ENCODE assay signal across 11 cellular contexts in the genomic region with DNA sequence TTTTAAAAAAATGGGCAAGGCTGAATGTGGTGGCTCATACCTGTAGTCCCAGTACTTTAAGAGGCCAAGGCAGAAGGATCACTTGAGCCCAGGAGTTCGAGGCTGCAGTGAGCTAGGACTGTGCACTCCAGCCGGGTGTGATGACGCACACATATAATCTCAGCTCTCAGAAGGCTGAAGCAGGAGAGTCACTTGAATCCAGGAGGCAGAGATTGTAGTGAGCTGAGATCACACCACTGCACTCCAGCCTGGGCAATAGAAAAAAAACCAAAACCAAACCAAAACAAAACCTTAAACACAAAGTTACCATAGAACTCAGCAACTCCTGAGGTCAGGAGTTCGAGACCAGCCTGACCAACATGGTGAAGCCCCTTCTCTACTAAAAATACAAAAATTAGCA. TPM values are rescaled to one million over a fixed set of nuclear protein-coding genes. Genes with fewer than 3 reads are reported as not detected.
DNase-seq lines count a peak whose midpoint lies in the region; ATAC-seq, FAIRE-seq and TF ChIP-seq lines count a peak whose summit lies in the region.
"Not testable (repeated sequence)": the region's sequence is repeated elsewhere in the genome, so short reads cannot be mapped to it uniquely, and the experiment has no call there.
"Had no signal": no experiment of that assay in that cellular context is flagged by ENCODE, and none has a peak within 500 bp of the region (broad histone marks: within the 10 kb centered on the region; RNA-seq: fewer than 3 reads in every experiment).

No MANE protein-coding gene starts in this region.

- not testable (repeated sequence) for H4K20me1 ChIP-seq in IMR-90 (ENCODE audit: insufficient read depth, low read length); astrocyte (ENCODE audit: insufficient read depth, low read length)

- FAIRE-seq in astrocyte (lab: Jason Lieb, UNC), result not testable (repeated sequence)

- not testable (repeated sequence) for H3K9ac ChIP-seq in IMR-90 (ENCODE audit: low read depth, low read length)
- peak overlapping the region; percentile 4 for H3K9ac ChIP-seq in astrocyte (ENCODE audit: low read length)

- H3K36me3 Mint-ChIP-seq in CD14-positive monocyte; astrocyte (ENCODE audit: low read depth, unreplicated experiment); nephron progenitor cell (ENCODE audit: low read depth): not testable (repeated sequence)

- not testable (repeated sequence) for H4K8ac ChIP-seq in IMR-90 (ENCODE audit: low read depth in 2 of 2, low read length in 2 of 2)

- H3K4me1 ChIP-seq in IMR-90 (ENCODE audit: control insufficient read depth, insufficient read depth, low read length); astrocyte (ENCODE audit: insufficient read depth, low read length): not testable (repeated sequence)
- peaks cover 71% of the 10 kb centered on the region for H3K4me1 ChIP-seq in SJSA1 (replicated peaks)

- H3K27ac Mint-ChIP-seq in CD14-positive monocyte (peak overlapping the region in 4 of 7 donors; percentile 5 to 54 (median 32)), nephron progenitor cell (peak overlapping the region; percentile 34)
- not testable (repeated sequence) for H3K27ac Mint-ChIP-seq in astrocyte (ENCODE audit: unreplicated experiment)

- TF ChIP-seq RAD21 in IMR-90 (IDR thresholded peaks at IDR 0.05; ENCODE audit: low read length), result not testable (repeated sequence)

- not testable (repeated sequence) for H2AK9ac ChIP-seq in IMR-90 (replicated peaks; ENCODE audit: low read depth, low read length, poor library complexity)

- H2BK15ac ChIP-seq in IMR-90 (ENCODE audit: low read depth, low read length), result not testable (repeated sequence)

- TF ChIP-seq POLR2A in IMR-90 (IDR thresholded peaks at IDR 0.05; ENCODE audit: low read depth, low read length), result not testable (repeated sequence)

- not testable (repeated sequence) for H3K23ac ChIP-seq in IMR-90 (ENCODE audit: low read depth, low read length)

- not testable (repeated sequence) for H3K9me3 Mint-ChIP-seq in CD14-positive monocyte; astrocyte (ENCODE audit: unreplicated experiment); nephron progenitor cell

- not testable (repeated sequence) for H2AFZ ChIP-seq in IMR-90 (replicated peaks; ENCODE audit: low read length, poor library complexity); astrocyte (ENCODE audit: low read depth, low read length)

- H3K14ac ChIP-seq in IMR-90 (replicated peaks; ENCODE audit: low read depth, low read length), result not testable (repeated sequence)

- not testable (repeated sequence) for H3K4ac ChIP-seq in IMR-90 (ENCODE audit: low read depth, low read length)

- POLR2A ChIA-PET in IMR-90 (lab: Charles Lee; ENCODE audit: unreplicated experiment), result not testable (repeated sequence)

- H3K9me1 ChIP-seq in IMR-90 (ENCODE audit: insufficient read depth, low read length), result not testable (repeated sequence)

- in situ Hi-C loops in IMR-90 (cut with MboI; ENCODE audit: low sequenced_read_pairs), result not testable (repeated sequence)

- not testable (repeated sequence) for H2BK120ac ChIP-seq in IMR-90 (ENCODE audit: low read depth, low read length)

- peaks cover 56% of the 10 kb centered on the region for H3K4me1 Mint-ChIP-seq in CD14-positive monocyte
- H3K4me1 Mint-ChIP-seq in astrocyte (ENCODE audit: low read depth, unreplicated experiment); nephron progenitor cell: not testable (repeated sequence)

- not testable (repeated sequence) for H3K36me3 ChIP-seq in IMR-90 (ENCODE audit: control insufficient read depth, insufficient read depth, low read length); SJSA1; astrocyte (ENCODE audit: insufficient read depth, low read length)

- H4K5ac ChIP-seq in IMR-90 (ENCODE audit: low read depth, low read length), result not testable (repeated sequence)

- CTCF ChIA-PET in IMR-90 (lab: Yijun Ruan, JAX), result not testable (repeated sequence)

- H3K79me2 ChIP-seq in astrocyte (ENCODE audit: insufficient read depth, low read length), result not testable (repeated sequence)

- not testable (repeated sequence) for H3K56ac ChIP-seq in IMR-90 (ENCODE audit: extremely low read depth, insufficient read depth, low read length)

- H3K4me3 Mint-ChIP-seq in CD14-positive monocyte; astrocyte (ENCODE audit: unreplicated experiment); nephron progenitor cell: not testable (repeated sequence)

- H4K91ac ChIP-seq in IMR-90 (ENCODE audit: insufficient read depth, low read depth, low read length), result not testable (repeated sequence)

- not testable (repeated sequence) for H3K9me3 ChIP-seq in IMR-90 (ENCODE audit: control insufficient read depth, insufficient read depth, low read length); SJSA1 (replicated peaks); astrocyte (ENCODE audit: insufficient read depth, low read depth, low read length)

- not testable (repeated sequence) for H3K18ac ChIP-seq in IMR-90 (ENCODE audit: low read depth, low read length)

- ATAC-seq in IMR-90 (ENCODE audit: low read depth), result peak; percentile 50

- not testable (repeated sequence) for H3K27me3 Mint-ChIP-seq in CD14-positive monocyte (ENCODE audit: low read depth in 3 of 3); astrocyte (ENCODE audit: low read depth, unreplicated experiment)
- peaks cover 24% of the 10 kb centered on the region for H3K27me3 Mint-ChIP-seq in nephron progenitor cell (ENCODE audit: low read depth, poor library complexity)

- not testable (repeated sequence) for H2BK5ac ChIP-seq in IMR-90 (ENCODE audit: low read depth, low read length, poor library complexity, severe bottlenecking)

- no CpG with 5 or more reads among the region's 4 CpGs for WGBS in IMR-90 (ENCODE audit: extremely low coverage in 2 of 2, insufficient read length in 1 of 2), 2 experiments

- dilution Hi-C loops in IMR-90 (cut with HindIII; ENCODE audit: low sequenced_read_pairs, unreplicated experiment), result not testable (repeated sequence)

- not testable (repeated sequence) for H2BK20ac ChIP-seq in IMR-90 (ENCODE audit: low read depth, low read length)

- not testable (repeated sequence) for H3K4me2 ChIP-seq in IMR-90 (ENCODE audit: low read depth, low read length); astrocyte (ENCODE audit: low read length)

- H3K27me3 ChIP-seq in IMR-90 (ENCODE audit: control insufficient read depth, insufficient read depth, low read length); SJSA1 (replicated peaks); astrocyte (ENCODE audit: insufficient read depth, low read length): not testable (repeated sequence)

- not testable (repeated sequence) for TF ChIP-seq CTCF in CD14-positive monocyte (IDR thresholded peaks at IDR 0.05); IMR-90 (conservative IDR thresholded peaks at IDR 0.05; ENCODE audit: low read depth, low read length); astrocyte (IDR thresholded peaks at IDR 0.05; ENCODE audit: insufficient read depth, low read depth, low read length); choroid plexus epithelial cell (conservative IDR thresholded peaks at IDR 0.05; ENCODE audit: low read depth, low read length); nephron progenitor cell (IDR thresholded peaks at IDR 0.05)

- not testable (repeated sequence) for H3K27ac ChIP-seq in IMR-90 (ENCODE audit: insufficient read depth, low read length)
- H3K27ac ChIP-seq in SJSA1 (peak overlapping the region; percentile 73), astrocyte (ENCODE audit: low read depth, low read length) (peak overlapping the region; percentile 56)

- not testable (repeated sequence) for H2AK5ac ChIP-seq in IMR-90 (ENCODE audit: low read depth, low read length)

- not testable (repeated sequence) for H3K79me1 ChIP-seq in IMR-90 (ENCODE audit: low read depth in 1 of 2, low read length in 2 of 2)

- intact Hi-C loops in CD14-positive monocyte (cut with micrococcal nuclease); IMR-90 (cut with micrococcal nuclease): not testable (repeated sequence)

- BruUV-seq in IMR-90 (replicated peaks; lab: Mats Ljungman, UMichigan), result not testable (repeated sequence)

- not testable (repeated sequence) for DNase-seq in CD14-positive monocyte (ENCODE audit: low spot score); IMR-90; nephron progenitor cell
- DNase-seq in SJSA1 (ENCODE audit: low read depth in 1 of 2, low spot score in 2 of 2) (peak in 1 of 2 experiments; percentile 41), astrocyte (ENCODE audit: low read depth) (peak; percentile 37), choroid plexus epithelial cell (ENCODE audit: low read depth) (peak; percentile 51)

- H3K4me3 ChIP-seq in IMR-90 (ENCODE audit: insufficient read depth, low read depth, low read length); SJSA1; astrocyte (ENCODE audit: insufficient read depth, low read depth, low read length); choroid plexus epithelial cell (ENCODE audit: low read depth, low read length): not testable (repeated sequence)

RNA-seq across cellular contexts. Expression of gene NFILZ, which starts 6.6 kb away (rescaled TPM):
- polyA plus RNA-seq in CD14-positive monocyte (not detected), IMR-90 (2012; rRNA removed) (not detected in 2 replicates)
- total RNA-seq in IMR-90 (2012; rRNA removed) (not detected in 2 replicates), astrocyte (not detected in 2 replicates)
- polyA plus RNA-seq in IMR-90 (2012; cell fraction: cytosol; rRNA removed), result not detected in 2 replicates
- polyA plus RNA-seq in IMR-90 (2012; cell fraction: nucleus; rRNA removed; ENCODE audit: low replicate concordance), result not detected in 2 replicates
- total RNA-seq in SJSA1 (2014; rRNA removed; shearing (Covaris generic)), result not detected in 2 replicates
- total RNA-seq: A172; CD4-positive, alpha-beta memory T cell; GM23338; HT1080 had no signal
- polyA plus RNA-seq: BJ; CD4-positive, alpha-beta memory T cell; GM23338 had no signal

RNA-seq across cellular contexts. Expression of gene ADAMTS10, which starts 26.6 kb away (rescaled TPM):
- polyA plus RNA-seq in CD14-positive monocyte, result not detected
- total RNA-seq in IMR-90 (2012; rRNA removed), result 2.8 and 3.4 TPM in 2 replicates
- polyA plus RNA-seq in IMR-90 (2012; rRNA removed), result 11.5 and 15.1 TPM in 2 replicates
- 5.2 and 8.3 TPM in 2 replicates for polyA plus RNA-seq in IMR-90 (2012; cell fraction: cytosol; rRNA removed)
- 168 and 325 TPM in 2 replicates for polyA plus RNA-seq in IMR-90 (2012; cell fraction: nucleus; rRNA removed; ENCODE audit: low replicate concordance)
- total RNA-seq in SJSA1 (2014; rRNA removed; shearing (Covaris generic)), result 6.0 and 6.3 TPM in 2 replicates
- total RNA-seq in astrocyte, result 34.0 and 35.1 TPM in 2 replicates
- total RNA-seq: HT1080 had no signal

RNA-seq across cellular contexts. Expression of gene MYO1F, which starts 59.8 kb away (rescaled TPM):
- 100 to 1,000 TPM; 121 to 197 TPM for polyA plus RNA-seq in CD14-positive monocyte
- under 0.01 and 0.18 TPM in 2 replicates for total RNA-seq in IMR-90 (2012; rRNA removed)
- 0.14 TPM in 2 replicates for polyA plus RNA-seq in IMR-90 (2012; rRNA removed)
- 0.19 and 0.21 TPM in 2 replicates for polyA plus RNA-seq in IMR-90 (2012; cell fraction: cytosol; rRNA removed)
- 0.32 and 0.54 TPM in 2 replicates for polyA plus RNA-seq in IMR-90 (2012; cell fraction: nucleus; rRNA removed; ENCODE audit: low replicate concordance)
- total RNA-seq in SJSA1 (2014; rRNA removed; shearing (Covaris generic)), result 0.37 and 0.94 TPM in 2 replicates
- 0.12 and 0.23 TPM in 2 replicates for total RNA-seq in astrocyte
- total RNA-seq: A172, HT1080 had no signal
